1 cellular context compared by ENCODE assay signal in genomic region chr9:94933429-94933828, GRCh38.
TF ChIP-seq lines count a peak whose summit lies in the region.

No MANE protein-coding gene starts in this region.

TF ChIP-seq in IMR-90, 13 proteins besides CTCF, POLR2A, EP300 and RAD21:
- TF ChIP-seq ELK1 (IDR thresholded peaks at IDR 0.05; ENCODE audit: borderline replicate concordance, low read depth, low read length) (no peak), NFE2L2 (IDR thresholded peaks at IDR 0.05; ENCODE audit: low read depth, low read length) (no peak), MAZ (IDR thresholded peaks at IDR 0.05; ENCODE audit: borderline replicate concordance, low read depth, low read length) (no peak), MAFK (IDR thresholded peaks at IDR 0.05; ENCODE audit: low read depth, low read length) (no peak), FOS (IDR thresholded peaks at IDR 0.05; ENCODE audit: low read depth, low read length) (no peak), USF2 (IDR thresholded peaks at IDR 0.05; ENCODE audit: low read depth, low read length) (no peak), RFX5 (IDR thresholded peaks at IDR 0.05; ENCODE audit: low read depth, low read length) (no peak), BHLHE40 (IDR thresholded peaks at IDR 0.05; ENCODE audit: low read depth, low read length) (no peak), MXI1 (IDR thresholded peaks at IDR 0.05; ENCODE audit: borderline replicate concordance, low read depth, low read length) (no peak), RCOR1 (IDR thresholded peaks at IDR 0.05; ENCODE audit: insufficient replicate concordance, low read length) (no peak), SMC3 (IDR thresholded peaks at IDR 0.05; ENCODE audit: low read depth, low read length) (no peak), CEBPB (IDR thresholded peaks at IDR 0.05; ENCODE audit: low read depth, low read length) (no peak), CHD1 (IDR thresholded peaks at IDR 0.05; ENCODE audit: low read depth, low read length) (no peak)
